In genomic region chr5:40823459-40823858, GRCh38 we compare ENCODE assay signal across 19 cellular contexts. TPM values are rescaled to one million over a fixed set of nuclear protein-coding genes. Genes with fewer than 3 reads are reported as not detected.
DNase-seq lines count a peak whose midpoint lies in the region; ATAC-seq and TF ChIP-seq lines count a peak whose summit lies in the region.
"Had no signal": no experiment of that assay in that cellular context is flagged by ENCODE, and none has a peak within 500 bp of the region (broad histone marks: within the 10 kb centered on the region; RNA-seq: fewer than 3 reads in every experiment).

No MANE protein-coding gene starts in this region.

- ATAC-seq in activated naive CD4-positive, alpha-beta T cell treated with anti-CD3 and anti-CD28 coated beads, Interleukin-2, amount 50 U/mL, for 72 hours, result peak; percentile 24 to 40
- peak; percentile 16 for ATAC-seq in activated T-helper 17 cell treated with anti-CD3 and anti-CD28 coated beads, Interleukin-2, amount 50 U/mL, for 72 hours (replicated peaks)
- ATAC-seq: natural killer cell, T-helper 17 cell had no signal

- H2BK5ac ChIP-seq in neuronal stem cell (ENCODE audit: low read length), result no peak overlapping the region

- peaks cover 20% of the 10 kb centered on the region for H3K4me1 Mint-ChIP-seq in HFFc6 (ENCODE audit: low read depth)
- H3K4me1 Mint-ChIP-seq in activated T-helper 17 cell treated with anti-CD3 and anti-CD28 coated beads, Interleukin-2, amount 50 U/mL, for 72 hours, result peaks cover 9% of the 10 kb centered on the region

- no peaks in the 10 kb centered on the region for H3K79me1 ChIP-seq in neuronal stem cell (ENCODE audit: low read depth, low read length)

- no peaks in the 10 kb centered on the region for H3K9me3 ChIP-seq in neuronal stem cell (replicated peaks in 1 of 2; ENCODE audit: control insufficient read depth in 2 of 2, insufficient read depth in 1 of 2, low read depth in 1 of 2, low read length in 2 of 2)
- H3K9me3 ChIP-seq: colonic mucosa, psoas muscle, uterus had no signal

- peaks cover 19 to 35% of the 10 kb centered on the region in 2 donors for H3K36me3 ChIP-seq in neuronal stem cell (replicated peaks in 1 of 2; ENCODE audit: control insufficient read depth in 2 of 2, insufficient read depth in 2 of 2, low read length in 2 of 2)
- H3K36me3 ChIP-seq: colonic mucosa, uterus had no signal

- H3K9ac ChIP-seq in neuronal stem cell (ENCODE audit: low read depth, low read length, poor library complexity), result peak overlapping the region; percentile 70

- no peak overlapping the region for H2AK5ac ChIP-seq in neuronal stem cell (ENCODE audit: low read depth, low read length)

- H2BK120ac ChIP-seq in neuronal stem cell (ENCODE audit: low read depth, low read length), result no peak overlapping the region

- H2BK15ac ChIP-seq in neuronal stem cell (ENCODE audit: low read length), result no peak overlapping the region

- no peak overlapping the region for H2AFZ ChIP-seq in neuronal stem cell (ENCODE audit: low read length)

- no peak overlapping the region for H4K8ac ChIP-seq in neuronal stem cell (ENCODE audit: low read depth, low read length)

- no peaks in the 10 kb centered on the region for H3K4me1 ChIP-seq in neuronal stem cell (ENCODE audit: control insufficient read depth in 2 of 2, insufficient read depth in 1 of 2, low read depth in 1 of 2, low read length in 2 of 2)
- H3K4me1 ChIP-seq: colonic mucosa, psoas muscle, uterus had no signal

- no peaks in the 10 kb centered on the region for H3K27me3 ChIP-seq in neuronal stem cell (ENCODE audit: control insufficient read depth in 3 of 3, insufficient read depth in 3 of 3, low read depth in 1 of 3, low read length in 3 of 3)
- H3K27me3 ChIP-seq: colonic mucosa, uterus had no signal

- no peak overlapping the region for H4K91ac ChIP-seq in neuronal stem cell (ENCODE audit: low read depth, low read length, poor library complexity)

- H3K9me3 Mint-ChIP-seq in activated naive CD4-positive, alpha-beta T cell treated with anti-CD3 and anti-CD28 coated beads, Interleukin-2, amount 50 U/mL, for 72 hours, result no peaks in the 10 kb centered on the region
- H3K9me3 Mint-ChIP-seq in HFFc6, result no peaks in the 10 kb centered on the region
- H3K9me3 Mint-ChIP-seq in activated T-helper 17 cell treated with anti-CD3 and anti-CD28 coated beads, Interleukin-2, amount 50 U/mL, for 72 hours, result no peaks in the 10 kb centered on the region
- H3K9me3 Mint-ChIP-seq: natural killer cell had no signal

- H3K4me3 Mint-ChIP-seq in HFFc6, result no peak overlapping the region; the same call in 1 of the 2 replicates
- H3K4me3 Mint-ChIP-seq in activated T-helper 17 cell treated with anti-CD3 and anti-CD28 coated beads, Interleukin-2, amount 50 U/mL, for 72 hours, result no peak overlapping the region
- H3K4me3 Mint-ChIP-seq: natural killer cell, T-helper 17 cell had no signal

- no CpG with 5 or more reads among the region's 1 CpG for WGBS in neuronal stem cell (ENCODE audit: extremely low coverage in 2 of 2, insufficient read length in 2 of 2, insufficient replicate concordance in 1 of 2), 2 donors

- H3K18ac ChIP-seq in neuronal stem cell (ENCODE audit: low read length), result no peak overlapping the region

- H3K36me3 Mint-ChIP-seq in activated naive CD4-positive, alpha-beta T cell treated with anti-CD3 and anti-CD28 coated beads, Interleukin-2, amount 50 U/mL, for 72 hours, result peaks cover 11 to 18% of the 10 kb centered on the region in 2 donors
- peaks cover 22% of the 10 kb centered on the region for H3K36me3 Mint-ChIP-seq in HFFc6 (ENCODE audit: low read depth)
- H3K36me3 Mint-ChIP-seq in activated T-helper 17 cell treated with anti-CD3 and anti-CD28 coated beads, Interleukin-2, amount 50 U/mL, for 72 hours (ENCODE audit: low read depth), result peaks cover 33% of the 10 kb centered on the region

- H3K4me2 ChIP-seq in neuronal stem cell (ENCODE audit: insufficient read depth, low read length, poor library complexity, severe bottlenecking), result no peak overlapping the region

- no peak overlapping the region for H3K23ac ChIP-seq in neuronal stem cell (ENCODE audit: low read depth, low read length, poor library complexity)

- H3K27ac ChIP-seq in neuronal stem cell (replicated peaks; ENCODE audit: low read length) (no peak overlapping the region), substantia nigra (ENCODE audit: low read depth, low read length, poor library complexity, severe bottlenecking) (no peak overlapping the region)
- H3K27ac ChIP-seq: colonic mucosa, psoas muscle, uterus had no signal

- no peak overlapping the region for H3K4ac ChIP-seq in neuronal stem cell (ENCODE audit: low read length)

- no peak overlapping the region for H2BK12ac ChIP-seq in neuronal stem cell (ENCODE audit: low read length)

- H3K4me3 ChIP-seq in neuronal stem cell (ENCODE audit: low read length in 2 of 2), result no peak overlapping the region
- H3K4me3 ChIP-seq: colonic mucosa, psoas muscle, uterus had no signal

- TF ChIP-seq CTCF in HFFc6 (IDR thresholded peaks at IDR 0.05), result no peak

- H3K27ac Mint-ChIP-seq in activated naive CD4-positive, alpha-beta T cell treated with anti-CD3 and anti-CD28 coated beads, Interleukin-2, amount 50 U/mL, for 72 hours, result no peak overlapping the region
- H3K27ac Mint-ChIP-seq in HFFc6, result peak overlapping the region; percentile 52
- H3K27ac Mint-ChIP-seq in activated T-helper 17 cell treated with anti-CD3 and anti-CD28 coated beads, Interleukin-2, amount 50 U/mL, for 72 hours, result no peak overlapping the region
- H3K27ac Mint-ChIP-seq: T-helper 17 cell had no signal

- no peak overlapping the region for H3K14ac ChIP-seq in neuronal stem cell (ENCODE audit: low read length)

- DNase-seq in activated naive CD4-positive, alpha-beta T cell treated with anti-CD3 and anti-CD28 coated beads, Interleukin-2, amount 50 U/mL, for 72 hours (ENCODE audit: low spot score in 2 of 2), result no peak
- DNase-seq in activated naive CD4-positive, alpha-beta T cell treated with Interleukin-2 at 50 U/mL for 16 hours, result no peak
- DNase-seq in HFFc6 (peak; percentile 37), neuronal stem cell (ENCODE audit: low spot score) (no peak), substantia nigra (lab: John Stamatoyannopoulos, UW) (no peak), NCI-H1694 (lab: John Stamatoyannopoulos, UW) (no peak), GDM1 (lab: John Stamatoyannopoulos, UW) (no peak)
- DNase-seq: activated CD4-positive, CD25-positive, alpha-beta regulatory T cell treated with anti-CD3 and anti-CD28 coated beads, Interleukin-2, amount 50 U/mL, for 72 hours; colonic mucosa; hippocampal formation; natural killer cell; NCI-H1417 treated with DMSO at 0.1 percent for 48 hours; NCI-H2227 treated with DMSO at 0.1 percent for 48 hours; psoas muscle; small intestine; stimulated activated CD8-positive, alpha-beta memory T cell treated with anti-CD3 and anti-CD28 coated beads, Interleukin-4, amount 100 ng/mL, for 48 hours; T-helper 17 cell; uterus had no signal

- H3K27me3 Mint-ChIP-seq in HFFc6 (ENCODE audit: insufficient read depth), result peaks cover 16% of the 10 kb centered on the region
- no peaks in the 10 kb centered on the region for H3K27me3 Mint-ChIP-seq in activated T-helper 17 cell treated with anti-CD3 and anti-CD28 coated beads, Interleukin-2, amount 50 U/mL, for 72 hours
- H3K27me3 Mint-ChIP-seq: T-helper 17 cell had no signal

RNA-seq across cellular contexts. Expression of gene RPL37, which starts 11.6 kb away (rescaled TPM):
- total RNA-seq in activated naive CD4-positive, alpha-beta T cell treated with anti-CD3 and anti-CD28 coated beads, Interleukin-2, amount 50 U/mL, for 72 hours, result 1,000 to 10,000 TPM; 1,805 to 1,969 TPM
- 1,000 to 10,000 TPM in 4 of 6 experiments, 100 to 1,000 TPM in 2; 854 to 1,142 (median 1,034) TPM for total RNA-seq in HFFc6 (2021; fragmentation: NEBNext Ultra II Directional; extraction: Animal tissue kit (Norgen Biotek cat#: 25700))
- total RNA-seq in activated T-helper 17 cell treated with anti-CD3 and anti-CD28 coated beads, Interleukin-2, amount 50 U/mL, for 72 hours, result 1,000 to 10,000 TPM; 1,599 to 2,067 TPM
- 6,697 TPM for polyA plus RNA-seq in neuronal stem cell (2013, experiment 1 of 2)
- 6,922 TPM for polyA plus RNA-seq in neuronal stem cell (2013, experiment 2 of 2)

RNA-seq across cellular contexts. Expression of gene CARD6, which starts 17.7 kb away (rescaled TPM):
- total RNA-seq in activated naive CD4-positive, alpha-beta T cell treated with anti-CD3 and anti-CD28 coated beads, Interleukin-2, amount 50 U/mL, for 72 hours, result 1 to 10 TPM; 2.2 to 2.8 TPM
- 1 to 10 TPM; 1.4 to 3.7 (median 3.4) TPM for total RNA-seq in HFFc6 (2021; fragmentation: NEBNext Ultra II Directional; extraction: Animal tissue kit (Norgen Biotek cat#: 25700))
- 1 to 10 TPM; 3.6 to 4.8 TPM for total RNA-seq in activated T-helper 17 cell treated with anti-CD3 and anti-CD28 coated beads, Interleukin-2, amount 50 U/mL, for 72 hours
- 0.01 TPM for polyA plus RNA-seq in neuronal stem cell (2013, experiment 1 of 2)
- polyA plus RNA-seq in neuronal stem cell (2013, experiment 2 of 2), result not detected

RNA-seq across cellular contexts. Expression of gene PRKAA1, which starts 25.3 kb away (rescaled TPM):
- total RNA-seq in activated naive CD4-positive, alpha-beta T cell treated with anti-CD3 and anti-CD28 coated beads, Interleukin-2, amount 50 U/mL, for 72 hours, result 10 to 100 TPM; 48.2 to 50.0 TPM
- total RNA-seq in HFFc6 (2021; fragmentation: NEBNext Ultra II Directional; extraction: Animal tissue kit (Norgen Biotek cat#: 25700)), result 100 to 1,000 TPM in 1 of 6 experiments, 10 to 100 TPM in 5; 81.7 to 103 (median 88.3) TPM
- total RNA-seq in activated T-helper 17 cell treated with anti-CD3 and anti-CD28 coated beads, Interleukin-2, amount 50 U/mL, for 72 hours, result 10 to 100 TPM; 39.2 to 60.3 TPM
- polyA plus RNA-seq in neuronal stem cell (2013, experiment 1 of 2), result 18.9 TPM
- polyA plus RNA-seq in neuronal stem cell (2013, experiment 2 of 2), result 18.7 TPM
